In genomic region chr1:60753508-60753907, GRCh38 we compare ENCODE assay signal across 21 cellular contexts.
"Had no signal": no experiment of that assay in that cellular context is flagged by ENCODE, and none has a peak within 500 bp of the region (broad histone marks: within the 10 kb centered on the region; RNA-seq: fewer than 3 reads in every experiment).

No MANE protein-coding gene starts in this region.

- H3K36me3 Mint-ChIP-seq: activated naive CD4-positive, alpha-beta T cell treated with anti-CD3 and anti-CD28 coated beads, Interleukin-2, amount 50 U/mL, for 72 hours; naive thymus-derived CD4-positive, alpha-beta T cell; neural progenitor cell; stimulated activated naive B cell treated with anti-CD40 and anti-IgM and Interleukin-4, amounts not matched to agents 10 μg/mL and 1 μg/mL and 100 μg/mL, for 72 hours had no signal

- H3K27ac ChIP-seq: ascending aorta, brain microvascular endothelial cell, foreskin keratinocyte, left lung, neural progenitor cell, sigmoid colon, testis, uterus had no signal

- H3K4me1 ChIP-seq: ascending aorta, foreskin keratinocyte, left lung, neural progenitor cell, sigmoid colon, testis, uterus had no signal

- H3K4me1 Mint-ChIP-seq: naive thymus-derived CD4-positive, alpha-beta T cell; neural progenitor cell; stimulated activated naive B cell treated with anti-CD40 and anti-IgM and Interleukin-4, amounts not matched to agents 10 μg/mL and 1 μg/mL and 100 μg/mL, for 72 hours had no signal

- H3K27me3 ChIP-seq: ascending aorta, brain microvascular endothelial cell, foreskin keratinocyte, left lung, neural progenitor cell, sigmoid colon, testis, uterus had no signal

- DNase-seq: activated CD4-positive, alpha-beta T cell treated with anti-CD3 and anti-CD28 coated beads for 1 hour; activated gamma-delta T cell treated with Interleukin-2 at 50 U/mL for 16 hours; activated T-cell treated with anti-CD3 and anti-CD28 coated beads, Interleukin-2, amount 50 U/mL, for 1 hour; brain microvascular endothelial cell; central memory CD4-positive, alpha-beta T cell; effector memory CD4-positive, alpha-beta T cell; foreskin keratinocyte; left lung; naive thymus-derived CD4-positive, alpha-beta T cell; posterior cingulate gyrus; sigmoid colon; stimulated activated CD4-positive, alpha-beta T cell treated with anti-CD3 and anti-CD28 coated beads, Interleukin-2, amount 100 ng/mL, for 48 hours; stimulated activated CD8-positive, alpha-beta memory T cell treated with anti-CD3 and anti-CD28 coated beads, Interleukin-4, amount 100 ng/mL, for 48 hours; stimulated activated naive B cell treated with anti-CD40 and anti-IgM and Interleukin-4, amounts not matched to agents 10 μg/mL and 1 μg/mL and 100 μg/mL, for 72 hours; testis; trophoblast cell; uterus had no signal

- H3K9me3 ChIP-seq: ascending aorta, left lung, sigmoid colon, testis, uterus had no signal

- H3K27me3 Mint-ChIP-seq: stimulated activated naive B cell treated with anti-CD40 and anti-IgM and Interleukin-4, amounts not matched to agents 10 μg/mL and 1 μg/mL and 100 μg/mL, for 72 hours had no signal

- H3K27ac Mint-ChIP-seq: activated naive CD4-positive, alpha-beta T cell treated with anti-CD3 and anti-CD28 coated beads, Interleukin-2, amount 50 U/mL, for 72 hours; naive thymus-derived CD4-positive, alpha-beta T cell; neural progenitor cell; stimulated activated naive B cell treated with anti-CD40 and anti-IgM and Interleukin-4, amounts not matched to agents 10 μg/mL and 1 μg/mL and 100 μg/mL, for 72 hours had no signal

- H3K36me3 ChIP-seq: ascending aorta, brain microvascular endothelial cell, left lung, neural progenitor cell, sigmoid colon, uterus had no signal

- H3K4me3 Mint-ChIP-seq: naive thymus-derived CD4-positive, alpha-beta T cell; neural progenitor cell; stimulated activated naive B cell treated with anti-CD40 and anti-IgM and Interleukin-4, amounts not matched to agents 10 μg/mL and 1 μg/mL and 100 μg/mL, for 72 hours had no signal

- H3K9me3 Mint-ChIP-seq: activated naive CD4-positive, alpha-beta T cell treated with anti-CD3 and anti-CD28 coated beads, Interleukin-2, amount 50 U/mL, for 72 hours; stimulated activated naive B cell treated with anti-CD40 and anti-IgM and Interleukin-4, amounts not matched to agents 10 μg/mL and 1 μg/mL and 100 μg/mL, for 72 hours had no signal

- H3K4me3 ChIP-seq: ascending aorta, left lung, lung, neural progenitor cell, sigmoid colon, testis, uterus had no signal
